ENCODE assay signal across 1 cellular context in the genomic region with DNA sequence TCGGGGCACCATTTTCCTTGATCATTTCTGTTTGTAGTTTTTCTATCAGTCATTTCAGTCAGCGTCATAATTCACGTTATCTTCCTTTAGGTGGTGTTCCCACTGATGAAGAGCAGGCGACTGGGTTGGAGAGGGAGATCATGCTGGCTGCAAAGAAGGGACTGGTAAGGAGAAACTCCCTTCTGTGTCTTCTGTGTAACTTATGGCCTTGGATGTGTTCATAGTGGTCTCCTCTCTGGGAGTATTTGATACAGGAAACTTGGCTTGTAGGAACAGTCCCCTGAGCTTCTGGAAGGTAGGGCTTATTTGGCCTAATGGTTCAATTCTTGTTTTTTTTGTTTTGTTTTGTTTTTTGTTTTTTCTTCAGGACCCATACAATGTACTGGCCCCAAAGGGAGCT.
TF ChIP-seq lines count a peak whose summit lies in the region.

No MANE protein-coding gene starts in this region.

TF ChIP-seq in endothelial cell of umbilical vein, 7 proteins besides CTCF, POLR2A, EP300 and RAD21:
- TF ChIP-seq MYC (IDR thresholded peaks at IDR 0.05; ENCODE audit: low read depth, low read length) (no peak), FOS (IDR thresholded peaks at IDR 0.05; ENCODE audit: borderline replicate concordance, insufficient read depth, low read length) (no peak)
